ENCODE assay signal across 1 cellular context in the genomic region with DNA sequence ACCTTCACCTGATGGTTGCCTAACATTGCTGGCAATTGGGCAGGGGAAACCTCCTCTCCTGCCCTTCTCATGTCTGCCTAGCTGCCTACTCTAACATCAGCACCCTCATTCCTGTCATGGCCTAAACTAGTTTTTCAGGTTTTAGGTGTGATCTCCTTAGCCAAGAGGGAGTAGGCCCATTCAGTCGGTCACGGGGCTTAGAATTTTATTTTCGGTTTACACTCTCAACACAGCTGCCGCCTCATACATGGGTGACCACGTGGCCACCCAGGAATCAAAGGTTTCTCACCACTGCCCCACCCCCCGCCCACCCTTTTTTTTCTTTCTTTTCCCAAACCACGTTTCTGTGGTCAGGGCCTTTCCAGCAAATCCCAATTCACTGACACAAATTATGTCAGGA.
TF ChIP-seq lines count a peak whose summit lies in the region.

No MANE protein-coding gene starts in this region.

TF ChIP-seq in WTC11, 78 proteins besides CTCF, POLR2A, EP300 and RAD21 (continued from another document):
- TF ChIP-seq CBFB (CRISPR knock-in tag; IDR thresholded peaks at IDR 0.05; ENCODE audit: low read depth) (no peak), ZNF317 (CRISPR knock-in tag; IDR thresholded peaks at IDR 0.05; ENCODE audit: borderline replicate concordance, low read depth) (no peak), ZNF263 (CRISPR knock-in tag; IDR thresholded peaks at IDR 0.05; ENCODE audit: low read depth) (no peak), ZNF416 (CRISPR knock-in tag; IDR thresholded peaks at IDR 0.05) (no peak), FOXP1 (CRISPR knock-in tag; IDR thresholded peaks at IDR 0.05; ENCODE audit: borderline replicate concordance) (no peak), ATF1 (CRISPR knock-in tag; IDR thresholded peaks at IDR 0.05) (no peak), MAX (CRISPR knock-in tag; IDR thresholded peaks at IDR 0.05) (no peak), ETV6 (CRISPR knock-in tag; IDR thresholded peaks at IDR 0.05) (no peak), ZSCAN18 (CRISPR knock-in tag; IDR thresholded peaks at IDR 0.05) (no peak)
- TF ChIP-seq, protein P1, sequence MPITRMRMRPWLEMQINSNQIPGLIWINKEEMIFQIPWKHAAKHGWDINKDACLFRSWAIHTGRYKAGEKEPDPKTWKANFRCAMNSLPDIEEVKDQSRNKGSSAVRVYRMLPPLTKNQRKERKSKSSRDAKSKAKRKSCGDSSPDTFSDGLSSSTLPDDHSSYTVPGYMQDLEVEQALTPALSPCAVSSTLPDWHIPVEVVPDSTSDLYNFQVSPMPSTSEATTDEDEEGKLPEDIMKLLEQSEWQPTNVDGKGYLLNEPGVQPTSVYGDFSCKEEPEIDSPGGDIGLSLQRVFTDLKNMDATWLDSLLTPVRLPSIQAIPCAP (CRISPR knock-in tag; IDR thresholded peaks at IDR 0.05), result no peak
- TF ChIP-seq, protein P2, sequence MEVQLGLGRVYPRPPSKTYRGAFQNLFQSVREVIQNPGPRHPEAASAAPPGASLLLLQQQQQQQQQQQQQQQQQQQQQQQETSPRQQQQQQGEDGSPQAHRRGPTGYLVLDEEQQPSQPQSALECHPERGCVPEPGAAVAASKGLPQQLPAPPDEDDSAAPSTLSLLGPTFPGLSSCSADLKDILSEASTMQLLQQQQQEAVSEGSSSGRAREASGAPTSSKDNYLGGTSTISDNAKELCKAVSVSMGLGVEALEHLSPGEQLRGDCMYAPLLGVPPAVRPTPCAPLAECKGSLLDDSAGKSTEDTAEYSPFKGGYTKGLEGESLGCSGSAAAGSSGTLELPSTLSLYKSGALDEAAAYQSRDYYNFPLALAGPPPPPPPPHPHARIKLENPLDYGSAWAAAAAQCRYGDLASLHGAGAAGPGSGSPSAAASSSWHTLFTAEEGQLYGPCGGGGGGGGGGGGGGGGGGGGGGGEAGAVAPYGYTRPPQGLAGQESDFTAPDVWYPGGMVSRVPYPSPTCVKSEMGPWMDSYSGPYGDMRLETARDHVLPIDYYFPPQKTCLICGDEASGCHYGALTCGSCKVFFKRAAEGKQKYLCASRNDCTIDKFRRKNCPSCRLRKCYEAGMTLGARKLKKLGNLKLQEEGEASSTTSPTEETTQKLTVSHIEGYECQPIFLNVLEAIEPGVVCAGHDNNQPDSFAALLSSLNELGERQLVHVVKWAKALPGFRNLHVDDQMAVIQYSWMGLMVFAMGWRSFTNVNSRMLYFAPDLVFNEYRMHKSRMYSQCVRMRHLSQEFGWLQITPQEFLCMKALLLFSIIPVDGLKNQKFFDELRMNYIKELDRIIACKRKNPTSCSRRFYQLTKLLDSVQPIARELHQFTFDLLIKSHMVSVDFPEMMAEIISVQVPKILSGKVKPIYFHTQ (CRISPR knock-in tag; IDR thresholded peaks at IDR 0.05), result no peak
